ENCODE assay signal across 9 cellular contexts in genomic region chr1:231417503-231417902, GRCh38. TPM values are rescaled to one million over a fixed set of nuclear protein-coding genes. Genes with fewer than 3 reads are reported as not detected.
A peak's percentile ranks its signal among the peaks of the same experiment; 100 is the strongest.
DNase-seq lines count a peak whose midpoint lies in the region; ATAC-seq, FAIRE-seq and TF ChIP-seq lines count a peak whose summit lies in the region.
"Had no signal": no experiment of that assay in that cellular context is flagged by ENCODE, and none has a peak within 500 bp of the region (broad histone marks: within the 10 kb centered on the region; RNA-seq: fewer than 3 reads in every experiment).

No MANE protein-coding gene starts in this region.

- H4K20me1 ChIP-seq in BLaER1 = peaks cover 91% of the 10 kb centered on the region
- H4K20me1 ChIP-seq in K562 (replicated peaks; ENCODE audit: control insufficient read depth, insufficient read depth, low read length) = peaks cover 32% of the 10 kb centered on the region

- H3K9me3 ChIP-seq in BLaER1 (no peaks in the 10 kb centered on the region), HEK293 (ENCODE audit: control insufficient read depth, insufficient read depth, low read depth, low read length) (no peaks in the 10 kb centered on the region), K562 (replicated peaks; ENCODE audit: control insufficient read depth, insufficient read depth, low read depth, low read length) (no peaks in the 10 kb centered on the region), muscle layer of duodenum (ENCODE audit: control insufficient read depth in 1 of 2, low read length in 2 of 2) (no peaks in the 10 kb centered on the region)

- H3K9ac ChIP-seq in BLaER1 (peak overlapping the region; percentile 92), K562 (ENCODE audit: insufficient read depth in 1 of 2, low read depth in 2 of 2, low read length in 2 of 2) (peak overlapping the region in 1 of 2 experiments; percentile 11; a peak in 2 of 4 replicates)

- H3K27me3 ChIP-seq in BLaER1 (no peaks in the 10 kb centered on the region), K562 (ENCODE audit: control insufficient read depth in 2 of 2, insufficient read depth in 2 of 2, low read length in 2 of 2) (no peaks in the 10 kb centered on the region), muscle layer of duodenum (ENCODE audit: low read depth, low read length) (no peaks in the 10 kb centered on the region)

- no peak for TF ChIP-seq RAD21 in K562 (CRISPR knock-in tag; conservative IDR thresholded peaks at IDR 0.05 in 1 of 2, IDR thresholded peaks at IDR 0.05 in 1 of 2)

- FAIRE-seq in K562 (lab: Jason Lieb, UNC) = no peak
- FAIRE-seq: H54 had no signal

- in situ Hi-C loops in K562 (cut with MboI) = no loop called here

- BruUV-seq in K562 (replicated peaks; lab: Mats Ljungman, UMichigan) = no TSS peak

- TF ChIP-seq EP300 in K562 (IDR thresholded peaks at IDR 0.05; ENCODE audit: low read length) = no peak

- 19% methylated on average over 2 of the region's 2 CpGs for WGBS in K562 (ENCODE audit: insufficient coverage, low coverage, missing lambda C conversion rate)

- H3K4me3 ChIP-seq in BLaER1 (peak overlapping the region; percentile 97), HEK293 (ENCODE audit: low read depth, low read length) (peak overlapping the region; percentile 23), K562 (peak overlapping the region; percentile 62; the same call in 1 of the 2 replicates), muscle layer of duodenum (ENCODE audit: low read depth in 1 of 2, low read length in 2 of 2) (peak overlapping the region; percentile 91 to 98)

- TF ChIP-seq POLR2A in K562 (conservative IDR thresholded peaks at IDR 0.05) = no peak

- peaks cover 12% of the 10 kb centered on the region; the same call in 1 of the 2 replicates for H3K36me3 ChIP-seq in BLaER1
- H3K36me3 ChIP-seq in HEK293 (ENCODE audit: control insufficient read depth in 2 of 2, insufficient read depth in 1 of 2, low read length in 2 of 2) = peaks cover 0 to 4% of the 10 kb centered on the region in 2 experiments; a peak in 1 of 3 replicates
- H3K36me3 ChIP-seq in K562 (ENCODE audit: control insufficient read depth, insufficient read depth, low read length) = peaks cover 46% of the 10 kb centered on the region
- H3K36me3 ChIP-seq in muscle layer of duodenum (ENCODE audit: control insufficient read depth in 1 of 2, insufficient read depth in 2 of 2, low read length in 2 of 2) = no peaks in the 10 kb centered on the region

- no peak overlapping the region for H2AFZ ChIP-seq in K562 (ENCODE audit: low read depth, low read length)

- peaks cover 92% of the 10 kb centered on the region for H3K79me2 ChIP-seq in K562 (ENCODE audit: control insufficient read depth, insufficient read depth, low read length)

- no peak for ATAC-seq in K562
- no peak for ATAC-seq in GM18502 (IDR thresholded peaks at IDR 0.05; ENCODE audit: poor library complexity, unreplicated experiment)
- no peak for ATAC-seq in HG03139 (IDR thresholded peaks at IDR 0.05; ENCODE audit: unreplicated experiment)
- no peak for ATAC-seq in HG02610 (IDR thresholded peaks at IDR 0.05; ENCODE audit: unreplicated experiment)

- CTCF ChIA-PET in HEK293 (lab: Yijun Ruan, JAX) (interaction anchor here (0.6 to 1.0 kb wide), 2 partner anchors 18 to 173 kb away, joined by 3 read pairs; no protein-coding TSS in a partner anchor), K562 (lab: Yijun Ruan, JAX; ENCODE audit: low intra/inter-chr PET ratio) (interaction anchor here (0.6 kb wide), 1 partner anchor 122 kb away, joined by 3 read pairs; no protein-coding TSS in a partner anchor)

- TF ChIP-seq CTCF in HEK293 (tag by site-specific recombination; IDR thresholded peaks at IDR 0.05) (no peak), K562 (IDR thresholded peaks at IDR 0.05 in 2 of 3, conservative IDR thresholded peaks at IDR 0.05 in 1 of 3; ENCODE audit: insufficient read depth in 2 of 3, low read depth in 1 of 3, low read length in 3 of 3) (no peak)

- H3K4me1 ChIP-seq in BLaER1 = peaks cover 65% of the 10 kb centered on the region
- peaks cover 22% of the 10 kb centered on the region for H3K4me1 ChIP-seq in HEK293 (ENCODE audit: control insufficient read depth, insufficient read depth, low read length)
- H3K4me1 ChIP-seq in K562 (replicated peaks in 1 of 2; ENCODE audit: control insufficient read depth in 2 of 2, insufficient read depth in 2 of 2, low read length in 2 of 2) = peaks cover 33 to 35% of the 10 kb centered on the region in 2 experiments
- peaks cover 17 to 45% of the 10 kb centered on the region in 2 donors for H3K4me1 ChIP-seq in muscle layer of duodenum (ENCODE audit: control insufficient read depth in 1 of 2, insufficient read depth in 2 of 2, low read length in 2 of 2)

- DNase-seq in K562 (ENCODE audit: extremely low read depth in 1 of 4, low spot score in 3 of 4) (no peak), HT-29 (ENCODE audit: low spot score) (no peak)

- intact Hi-C loops in K562 (cut with micrococcal nuclease) = no loop called here

- H3K4me2 ChIP-seq in BLaER1 (peak overlapping the region; percentile 90), K562 (ENCODE audit: insufficient read depth, low read length) (peak overlapping the region; percentile 93)

- H3K9me1 ChIP-seq in K562 (ENCODE audit: control insufficient read depth, insufficient read depth, low read length) = no peaks in the 10 kb centered on the region

- POLR2A ChIA-PET in HEK293 (lab: Yijun Ruan, JAX) (no interaction called here), K562 (lab: Yijun Ruan, JAX) (interaction anchor here (0.6 to 1.1 kb wide), 4 partner anchors 9 to 98 kb away, joined by 3 to 4 read pairs (median 3); no protein-coding TSS in a partner anchor)

- H3K27ac ChIP-seq in BLaER1 (no peak overlapping the region), HEK293 (ENCODE audit: extremely low read depth, low read depth, low read length) (peak overlapping the region; percentile 21; the same call in 1 of the 2 replicates), K562 (ENCODE audit: extremely low read depth, low read depth, low read length) (no peak overlapping the region), muscle layer of duodenum (ENCODE audit: low read length) (peak overlapping the region; percentile 5)

TF ChIP-seq in HEK293, 187 proteins besides CTCF, POLR2A, EP300 and RAD21 (continues in another document):
- TF ChIP-seq ZBTB21 (tag by site-specific recombination; IDR thresholded peaks at IDR 0.05) (peak; percentile 61), TCF7L2 (IDR thresholded peaks at IDR 0.05; ENCODE audit: borderline replicate concordance, low read depth, low read length) (peak; percentile 37; the same call in 1 of the 2 replicates)

TF ChIP-seq in K562, 482 proteins besides CTCF, POLR2A, EP300 and RAD21 (continues in another document):
- TF ChIP-seq TRIM28 (IDR thresholded peaks at IDR 0.05) (no peak), ATF3 (IDR thresholded peaks at IDR 0.05) (0 out of 2 replicates have a peak, but pooled peaks have one; percentile 23), ATF3 (CRISPR knock-in tag; conservative IDR thresholded peaks at IDR 0.05) (no peak), TCFL5 (CRISPR knock-in tag; conservative IDR thresholded peaks at IDR 0.05) (no peak), SREBF2 (CRISPR knock-in tag; IDR thresholded peaks at IDR 0.05) (no peak), ZNF24 (IDR thresholded peaks at IDR 0.05) (no peak), ZNF77 (CRISPR knock-in tag; IDR thresholded peaks at IDR 0.05) (no peak)

RNA-seq across cellular contexts. Expression of gene EGLN1, which starts 4.6 kb away (rescaled TPM):
- total RNA-seq in K562 (2011; cell fraction: chromatin; rRNA removed; ENCODE audit: low replicate concordance) = 9.0 and 24.6 TPM in 2 replicates
- 8.0 and 10.8 TPM in 2 replicates for total RNA-seq in K562 (2011; cell fraction: nucleolus; rRNA removed)
- 13.1 and 13.6 TPM in 2 replicates for total RNA-seq in K562 (2011; cell fraction: nucleoplasm; rRNA removed)
- total RNA-seq in K562 (2014; rRNA removed) = 18.4 TPM in 2 replicates
- total RNA-seq in K562 (2014; rRNA removed; fragmentation: Illumina TruSeq; extraction: Trizol) = 30.7 and 31.8 TPM in 2 replicates
- 31.4 and 32.9 TPM in 2 replicates for total RNA-seq in K562 (2015; rRNA removed; fragmentation: Illumina TruSeq; extraction: Trizol)
- 24.6 and 25.0 TPM in 2 replicates for total RNA-seq in K562 (2021)
- 38.2 and 54.3 TPM in 2 replicates for polyA plus RNA-seq in K562 (2011; rRNA removed)
- 13.5 and 21.9 TPM in 2 replicates for polyA plus RNA-seq in K562 (2011; cell fraction: cytosol; rRNA removed)
- polyA plus RNA-seq in K562 (2011; cell fraction: nucleus; rRNA removed) = 6.9 and 13.0 TPM in 2 replicates
- 18.9 and 39.6 TPM in 2 replicates for polyA plus RNA-seq in K562 (2012)
- 27.1 and 29.3 TPM in 2 replicates for polyA plus RNA-seq in K562 (2014; fragmentation: Illumina TruSeq; extraction: Trizol)
- polyA plus RNA-seq in K562 (2014; fragmentation: Nextera tagmentation; extraction: Ambion mirVana) = 1 to 10 TPM; 5.2 to 5.6 TPM
- 14.1 and 17.2 TPM in 2 replicates for polyA plus RNA-seq in K562 (2014; rRNA removed)
- polyA minus RNA-seq in K562 (2011; rRNA and poly(A)+ RNA removed) = 106 and 110 TPM in 2 replicates
- polyA minus RNA-seq in K562 (2011; cell fraction: cytosol; rRNA and poly(A)+ RNA removed) = 25.7 and 40.9 TPM in 2 replicates
- polyA minus RNA-seq in K562 (2011; cell fraction: nucleus; rRNA and poly(A)+ RNA removed) = 13.1 and 21.5 TPM in 2 replicates
- total RNA-seq in HT-29 (2014; rRNA removed; shearing (Covaris generic)) = 21.1 and 21.8 TPM in 2 replicates

Comparison
In these comparisons a context has a peak if more than half of its experiments do, and no peak if none do; other contexts are left out.
1. H3K27ac ChIP-seq: peak in HEK293 (single experiment) and muscle layer of duodenum (single experiment); none in BLaER1 (single experiment) and K562 (single experiment).
2. H3K4me3 ChIP-seq: peak in every context shown above with its lines; median percentile 97 in BLaER1; 94 in muscle layer of duodenum; 62 in K562; 23 in HEK293.